20 cellular contexts compared by ENCODE assay signal in genomic region chr4:158071931-158072330, GRCh38.
"Had no signal": no experiment of that assay in that cellular context is flagged by ENCODE, and none has a peak within 500 bp of the region (broad histone marks: within the 10 kb centered on the region; RNA-seq: fewer than 3 reads in every experiment).

No MANE protein-coding gene starts in this region.

- H3K9me3 ChIP-seq: SK-N-SH had no signal

- ATAC-seq: Panc1, PC-3, Right ventricle myocardium inferior had no signal

- H3K9ac ChIP-seq: SK-N-SH had no signal

- H3K4me2 ChIP-seq: SK-N-SH had no signal

- DNase-seq: Karpas-422, KG1, MM.1S, NCI-H1092 treated with DMSO at 0.1 percent for 48 hours, NCI-H1436, NCI-H187, NCI-H2029, NCI-H2081 treated with DMSO at 0.1 percent for 48 hours, NCI-H2171, NCI-H226, NCI-H446, NCI-H510A, NCI-H524 treated with DMSO at 0.1 percent for 48 hours, NCI-H69, NCI-H774, PC-3, SIG-M5, SK-N-SH had no signal
